8 cellular contexts compared by ENCODE assay signal in genomic region chr15:37101634-37102314, GRCh38. TPM values are rescaled to one million over a fixed set of nuclear protein-coding genes. Genes with fewer than 3 reads are reported as not detected.
DNase-seq lines count a peak whose midpoint lies in the region; ATAC-seq and TF ChIP-seq lines count a peak whose summit lies in the region.

No MANE protein-coding gene starts in this region.

- H3K4me1 ChIP-seq in subcutaneous abdominal adipose tissue (ENCODE audit: control insufficient read depth in 5 of 5, insufficient read depth in 5 of 5, low read length in 5 of 5): peaks cover 0 to 50% (median 47%) of the 10 kb centered on the region in 5 donors

- no peaks in the 10 kb centered on the region for H3K36me3 ChIP-seq in subcutaneous abdominal adipose tissue (ENCODE audit: control insufficient read depth in 5 of 5, insufficient read depth in 5 of 5, low read length in 5 of 5)

- H3K27ac Mint-ChIP-seq in Calu3 (ENCODE audit: unreplicated experiment): peak overlapping the region; percentile 86
- H3K27ac Mint-ChIP-seq in chondrocyte (ENCODE audit: unreplicated experiment): peak overlapping the region; percentile 100

- H3K27me3 ChIP-seq in subcutaneous abdominal adipose tissue (ENCODE audit: control insufficient read depth in 5 of 5, insufficient read depth in 4 of 5, low read length in 5 of 5): peaks cover 0 to 40% (median 11%) of the 10 kb centered on the region in 5 donors

- H3K27me3 Mint-ChIP-seq in Calu3 (ENCODE audit: unreplicated experiment): no peaks in the 10 kb centered on the region
- peaks cover 35% of the 10 kb centered on the region for H3K27me3 Mint-ChIP-seq in chondrocyte (ENCODE audit: low read depth)

- H3K4me3 Mint-ChIP-seq in Calu3 (ENCODE audit: low read depth, unreplicated experiment) (peak overlapping the region; percentile 82), chondrocyte (ENCODE audit: unreplicated experiment) (peak overlapping the region; percentile 99)

- peak; percentile 49 for ATAC-seq in GM19452 (IDR thresholded peaks at IDR 0.05; ENCODE audit: unreplicated experiment)

- no peaks in the 10 kb centered on the region for H3K9me3 ChIP-seq in subcutaneous abdominal adipose tissue (ENCODE audit: control insufficient read depth in 5 of 5, low read length in 5 of 5)

- no peaks in the 10 kb centered on the region for H3K4me1 Mint-ChIP-seq in Calu3 (ENCODE audit: low read depth, unreplicated experiment)
- H3K4me1 Mint-ChIP-seq in chondrocyte (ENCODE audit: low read depth): peaks cover 27% of the 10 kb centered on the region

- H3K9ac ChIP-seq in subcutaneous abdominal adipose tissue (ENCODE audit: low read length in 5 of 5): peak overlapping the region in 4 of 5 donors; percentile 20 to 79 (median 52)

- no TSS peak for BruUV-seq in Calu3 (replicated peaks; lab: Mats Ljungman, UMichigan)

- no peak for TF ChIP-seq CTCF in Calu3 (IDR thresholded peaks at IDR 0.05; ENCODE audit: unreplicated experiment)
- TF ChIP-seq CTCF in chondrocyte (IDR thresholded peaks at IDR 0.05): peak; percentile 34

- peak overlapping the region; percentile 84 for H3K27ac ChIP-seq in subcutaneous abdominal adipose tissue (ENCODE audit: low read depth, low read length)

- DNase-seq in Calu3 (peak; percentile 77), HT-29 (ENCODE audit: low spot score) (peak; percentile 88), RPMI7951 (ENCODE audit: low read depth) (peak; percentile 84), chondrocyte (ENCODE audit: low spot score) (no peak), left kidney (ENCODE audit: low read depth, low spot score) (peak; percentile 95), cortex of kidney (lab: John Stamatoyannopoulos, UW) (no peak)

- H3K36me3 Mint-ChIP-seq in Calu3 (ENCODE audit: insufficient read depth, unreplicated experiment) (peaks cover 61% of the 10 kb centered on the region), chondrocyte (ENCODE audit: low read depth) (peaks cover 9% of the 10 kb centered on the region)

- CTCF ChIA-PET in Calu3 (lab: Charles Lee): interaction anchor here (0.7 kb wide), 1 partner anchor 197 kb away, joined by 3 read pairs; no protein-coding TSS in a partner anchor

- H3K9me3 Mint-ChIP-seq in Calu3 (ENCODE audit: low read depth, unreplicated experiment): no peaks in the 10 kb centered on the region
- no peaks in the 10 kb centered on the region for H3K9me3 Mint-ChIP-seq in chondrocyte (ENCODE audit: low read depth)

- intact Hi-C loops in Calu3 (cut with micrococcal nuclease; ENCODE audit: unreplicated experiment): loop anchor here (5.0 to 10.0 kb wide), 2 partner anchors 44 to 197 kb away; no protein-coding TSS in a partner anchor

- H3K4me3 ChIP-seq in subcutaneous abdominal adipose tissue (ENCODE audit: low read depth in 1 of 5, low read length in 5 of 5): peak overlapping the region; percentile 78 to 89 (median 80)

RNA-seq across cellular contexts. Expression of gene MEIS2, which starts 1.4 kb away (rescaled TPM):
- total RNA-seq in Calu3 (2022) (23.1 and 24.5 TPM in 2 replicates), chondrocyte (28.3 to 76.9 TPM (median 30.2 TPM) in 3 replicates)
- 50.1 and 59.3 TPM in 2 replicates for total RNA-seq in HT-29 (2014; rRNA removed; shearing (Covaris generic))
- 21.5 and 28.6 TPM in 2 replicates for total RNA-seq in RPMI7951 (2014; rRNA removed; shearing (Covaris generic))

Comparison
In these comparisons a context has a peak if more than half of its experiments do, and no peak if none do; other contexts are left out.
1. DNase-seq: peak in Calu3 (single experiment), HT-29 (single experiment), RPMI7951 (single experiment) and left kidney (single experiment); none in chondrocyte (single experiment) and cortex of kidney (single experiment).